Comparison of ENCODE assay signal across 1 cellular context in the genomic region with DNA sequence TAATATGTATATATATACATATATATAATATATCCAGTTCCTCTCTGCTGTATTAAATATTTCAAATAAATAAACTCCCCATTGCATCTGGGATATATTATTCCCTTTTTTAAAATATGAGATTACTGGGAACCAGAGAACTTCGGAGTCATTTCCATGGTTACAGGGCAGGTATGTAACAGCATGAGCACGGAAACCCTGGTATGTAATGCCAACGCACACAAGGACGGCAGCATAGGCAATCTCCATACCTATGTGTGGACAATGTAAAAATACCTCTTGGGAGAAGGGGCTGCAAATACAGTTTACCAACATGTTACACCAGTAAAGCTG.
TF ChIP-seq lines count a peak whose summit lies in the region.

No MANE protein-coding gene starts in this region.

TF ChIP-seq in GM23338, 12 proteins besides CTCF, POLR2A, EP300 and RAD21 (continued from another document):
- TF ChIP-seq, protein P1, sequence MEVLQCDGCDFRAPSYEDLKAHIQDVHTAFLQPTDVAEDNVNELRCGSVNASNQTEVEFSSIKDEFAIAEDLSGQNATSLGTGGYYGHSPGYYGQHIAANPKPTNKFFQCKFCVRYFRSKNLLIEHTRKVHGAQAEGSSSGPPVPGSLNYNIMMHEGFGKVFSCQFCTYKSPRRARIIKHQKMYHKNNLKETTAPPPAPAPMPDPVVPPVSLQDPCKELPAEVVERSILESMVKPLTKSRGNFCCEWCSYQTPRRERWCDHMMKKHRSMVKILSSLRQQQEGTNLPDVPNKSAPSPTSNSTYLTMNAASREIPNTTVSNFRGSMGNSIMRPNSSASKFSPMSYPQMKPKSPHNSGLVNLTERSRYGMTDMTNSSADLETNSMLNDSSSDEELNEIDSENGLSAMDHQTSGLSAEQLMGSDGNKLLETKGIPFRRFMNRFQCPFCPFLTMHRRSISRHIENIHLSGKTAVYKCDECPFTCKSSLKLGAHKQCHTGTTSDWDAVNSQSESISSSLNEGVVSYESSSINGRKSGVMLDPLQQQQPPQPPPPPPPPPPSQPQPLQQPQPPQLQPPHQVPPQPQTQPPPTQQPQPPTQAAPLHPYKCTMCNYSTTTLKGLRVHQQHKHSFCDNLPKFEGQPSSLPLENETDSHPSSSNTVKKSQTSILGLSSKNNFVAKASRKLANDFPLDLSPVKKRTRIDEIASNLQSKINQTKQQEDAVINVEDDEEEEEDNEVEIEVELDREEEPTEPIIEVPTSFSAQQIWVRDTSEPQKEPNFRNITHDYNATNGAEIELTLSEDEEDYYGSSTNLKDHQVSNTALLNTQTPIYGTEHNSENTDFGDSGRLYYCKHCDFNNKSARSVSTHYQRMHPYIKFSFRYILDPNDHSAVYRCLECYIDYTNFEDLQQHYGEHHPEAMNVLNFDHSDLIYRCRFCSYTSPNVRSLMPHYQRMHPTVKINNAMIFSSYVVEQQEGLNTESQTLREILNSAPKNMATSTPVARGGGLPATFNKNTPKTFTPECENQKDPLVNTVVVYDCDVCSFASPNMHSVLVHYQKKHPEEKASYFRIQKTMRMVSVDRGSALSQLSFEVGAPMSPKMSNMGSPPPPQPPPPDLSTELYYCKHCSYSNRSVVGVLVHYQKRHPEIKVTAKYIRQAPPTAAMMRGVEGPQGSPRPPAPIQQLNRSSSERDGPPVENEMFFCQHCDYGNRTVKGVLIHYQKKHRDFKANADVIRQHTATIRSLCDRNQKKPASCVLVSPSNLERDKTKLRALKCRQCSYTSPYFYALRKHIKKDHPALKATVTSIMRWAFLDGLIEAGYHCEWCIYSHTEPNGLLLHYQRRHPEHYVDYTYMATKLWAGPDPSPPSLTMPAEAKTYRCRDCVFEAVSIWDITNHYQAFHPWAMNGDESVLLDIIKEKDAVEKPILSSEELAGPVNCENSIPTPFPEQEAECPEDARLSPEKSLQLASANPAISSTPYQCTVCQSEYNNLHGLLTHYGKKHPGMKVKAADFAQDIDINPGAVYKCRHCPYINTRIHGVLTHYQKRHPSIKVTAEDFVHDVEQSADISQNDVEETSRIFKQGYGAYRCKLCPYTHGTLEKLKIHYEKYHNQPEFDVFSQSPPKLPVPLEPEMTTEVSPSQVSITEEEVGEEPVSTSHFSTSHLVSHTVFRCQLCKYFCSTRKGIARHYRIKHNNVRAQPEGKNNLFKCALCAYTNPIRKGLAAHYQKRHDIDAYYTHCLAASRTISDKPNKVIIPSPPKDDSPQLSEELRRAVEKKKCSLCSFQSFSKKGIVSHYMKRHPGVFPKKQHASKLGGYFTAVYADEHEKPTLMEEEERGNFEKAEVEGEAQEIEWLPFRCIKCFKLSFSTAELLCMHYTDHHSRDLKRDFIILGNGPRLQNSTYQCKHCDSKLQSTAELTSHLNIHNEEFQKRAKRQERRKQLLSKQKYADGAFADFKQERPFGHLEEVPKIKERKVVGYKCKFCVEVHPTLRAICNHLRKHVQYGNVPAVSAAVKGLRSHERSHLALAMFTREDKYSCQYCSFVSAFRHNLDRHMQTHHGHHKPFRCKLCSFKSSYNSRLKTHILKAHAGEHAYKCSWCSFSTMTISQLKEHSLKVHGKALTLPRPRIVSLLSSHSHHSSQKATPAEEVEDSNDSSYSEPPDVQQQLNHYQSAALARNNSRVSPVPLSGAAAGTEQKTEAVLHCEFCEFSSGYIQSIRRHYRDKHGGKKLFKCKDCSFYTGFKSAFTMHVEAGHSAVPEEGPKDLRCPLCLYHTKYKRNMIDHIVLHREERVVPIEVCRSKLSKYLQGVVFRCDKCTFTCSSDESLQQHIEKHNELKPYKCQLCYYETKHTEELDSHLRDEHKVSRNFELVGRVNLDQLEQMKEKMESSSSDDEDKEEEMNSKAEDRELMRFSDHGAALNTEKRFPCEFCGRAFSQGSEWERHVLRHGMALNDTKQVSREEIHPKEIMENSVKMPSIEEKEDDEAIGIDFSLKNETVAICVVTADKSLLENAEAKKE (CRISPR knock-in tag; IDR thresholded peaks at IDR 0.05), result no peak
